Comparison of ENCODE assay signal across 10 cellular contexts in the genomic region with DNA sequence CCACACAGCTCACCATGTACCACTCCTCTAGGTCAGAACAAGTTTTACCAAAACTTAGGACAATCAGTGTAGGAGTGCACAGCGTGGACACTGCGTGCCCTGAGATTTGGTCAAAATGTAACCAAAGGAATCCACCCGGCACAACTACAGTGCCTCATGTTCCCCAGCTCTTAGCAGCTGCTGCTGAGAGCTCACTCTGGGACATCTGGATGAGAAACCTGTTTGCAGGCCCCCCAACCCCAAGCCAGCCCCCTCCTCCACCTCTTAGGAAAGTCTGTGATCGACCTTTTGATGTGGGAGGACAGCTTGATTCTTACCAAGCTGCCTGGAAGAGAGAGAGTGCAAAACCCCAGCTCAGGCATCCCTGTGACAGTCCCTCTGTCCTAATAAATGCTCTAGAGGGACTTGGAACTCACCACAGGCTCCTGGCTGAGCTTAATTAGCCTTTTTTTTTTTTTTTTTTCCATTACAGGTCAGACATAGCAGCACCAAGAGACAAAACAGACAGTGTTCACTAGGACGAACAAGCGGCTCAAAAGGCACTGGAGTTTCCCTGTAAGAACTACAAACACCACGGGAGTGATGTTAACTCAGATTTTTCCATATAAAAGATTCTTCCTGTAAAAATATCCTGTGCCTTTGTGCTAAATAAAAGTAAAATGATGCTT.
DNase-seq lines count a peak whose midpoint lies in the region; ATAC-seq, FAIRE-seq and TF ChIP-seq lines count a peak whose summit lies in the region.
"Had no signal": no experiment of that assay in that cellular context is flagged by ENCODE, and none has a peak within 500 bp of the region (broad histone marks: within the 10 kb centered on the region; RNA-seq: fewer than 3 reads in every experiment).

No MANE protein-coding gene starts in this region.

- intact Hi-C loops in activated naive CD4-positive, alpha-beta T cell treated with anti-CD3 and anti-CD28 coated beads for 36 hours (cut with micrococcal nuclease), result loop anchor here (10.0 kb wide), 1 partner anchor 325 kb away; no protein-coding TSS in a partner anchor
- intact Hi-C loops in endothelial cell of umbilical vein (cut with micrococcal nuclease), result no loop called here

- no peaks in the 10 kb centered on the region for H4K20me1 ChIP-seq in endothelial cell of umbilical vein (replicated peaks; ENCODE audit: control insufficient read depth, extremely low read depth, insufficient read depth, low read length)

- CTCF ChIA-PET in activated naive CD4-positive, alpha-beta T cell treated with anti-CD3 and anti-CD28 coated beads, Interleukin-2, amount 10 ng/mL, durations not matched to agents 7 days and 5 days (lab: Charles Lee), result interaction anchor here (0.7 to 1.5 kb wide), 3 partner anchors 27 to 331 kb away, joined by 3 to 5 read pairs (median 3); no protein-coding TSS in a partner anchor
- CTCF ChIA-PET in activated naive CD4-positive, alpha-beta T cell treated with anti-CD3 and anti-CD28 coated beads for 36 hours (lab: Charles Lee), result interaction anchor here (0.7 to 2.2 kb wide), 3 partner anchors 32 to 366 kb away, joined by 3 to 6 read pairs (median 5); a partner anchor contains a TSS
- CTCF ChIA-PET in endothelial cell of umbilical vein (lab: Charles Lee), result interaction anchor here (1.1 to 1.5 kb wide), 4 partner anchors 243 to 426 kb away, joined by 3 to 4 read pairs (median 3); no protein-coding TSS in a partner anchor

- H3K27ac Mint-ChIP-seq in activated naive CD4-positive, alpha-beta T cell treated with anti-CD3 and anti-CD28 coated beads, Interleukin-2, amount 10 ng/mL, durations not matched to agents 7 days and 5 days, result no peak overlapping the region
- H3K27ac Mint-ChIP-seq in activated naive CD4-positive, alpha-beta T cell treated with anti-CD3 and anti-CD28 coated beads for 36 hours, result no peak overlapping the region
- H3K27ac Mint-ChIP-seq: CD4-positive, CD25-positive, alpha-beta regulatory T cell; memory B cell had no signal

- H3K9me3 ChIP-seq in endothelial cell of umbilical vein (replicated peaks; ENCODE audit: control insufficient read depth, insufficient read depth, low read length) (no peaks in the 10 kb centered on the region), mucosa of rectum (ENCODE audit: control insufficient read depth in 2 of 2, low read length in 2 of 2) (no peaks in the 10 kb centered on the region)

- ATAC-seq in GM21717 (IDR thresholded peaks at IDR 0.05; ENCODE audit: unreplicated experiment), result no peak

- FAIRE-seq in endothelial cell of umbilical vein (lab: Jason Lieb, UNC) (no peak), urothelium cell line (lab: Jason Lieb, UNC) (peak; percentile 32), RCC 7860 (lab: Jason Lieb, UNC) (no peak)

- TF ChIP-seq POLR2A in endothelial cell of umbilical vein (IDR thresholded peaks at IDR 0.05; ENCODE audit: low read depth, low read length), result no peak

- H3K4me1 Mint-ChIP-seq in activated naive CD4-positive, alpha-beta T cell treated with anti-CD3 and anti-CD28 coated beads, Interleukin-2, amount 10 ng/mL, durations not matched to agents 7 days and 5 days, result peaks cover 11% of the 10 kb centered on the region
- peaks cover 7% of the 10 kb centered on the region for H3K4me1 Mint-ChIP-seq in activated naive CD4-positive, alpha-beta T cell treated with anti-CD3 and anti-CD28 coated beads for 36 hours (ENCODE audit: low read depth)

- no peak for TF ChIP-seq CTCF in endothelial cell of umbilical vein (IDR thresholded peaks at IDR 0.05; ENCODE audit: extremely low read depth in 1 of 2, insufficient read depth in 1 of 2, low read depth in 1 of 2, low read length in 2 of 2)

- H3K4me3 ChIP-seq in endothelial cell of umbilical vein (replicated peaks in 1 of 3; ENCODE audit: insufficient read depth in 1 of 3, low read depth in 1 of 3, low read length in 3 of 3) (no peak overlapping the region), mucosa of rectum (ENCODE audit: low read length in 2 of 2) (peak overlapping the region; percentile 86 to 88)

- DNase-seq in activated naive CD4-positive, alpha-beta T cell treated with anti-CD3 and anti-CD28 coated beads, Interleukin-2, amount 10 ng/mL, durations not matched to agents 7 days and 5 days, result no peak
- no peak for DNase-seq in activated naive CD4-positive, alpha-beta T cell treated with anti-CD3 and anti-CD28 coated beads for 36 hours
- DNase-seq in endothelial cell of umbilical vein (ENCODE audit: low read depth, low spot score), result no peak
- no peak for DNase-seq in urothelium cell line (ENCODE audit: low spot score)
- DNase-seq in RCC 7860 (ENCODE audit: low spot score), result no peak
- DNase-seq in activated CD4-positive, CD25-positive, alpha-beta regulatory T cell treated with anti-CD3 and anti-CD28 coated beads, Interleukin-2, amount 50 U/mL, for 72 hours, result no peak

- dilution Hi-C loops in endothelial cell of umbilical vein (cut with MboI; ENCODE audit: extremely low pct_ligation_motif_present, low sequenced_read_pairs), result no loop called here

- H3K9me1 ChIP-seq in endothelial cell of umbilical vein (replicated peaks; ENCODE audit: control insufficient read depth, extremely low read depth, insufficient read depth, low read length), result no peaks in the 10 kb centered on the region

- H3K4me1 ChIP-seq in endothelial cell of umbilical vein (ENCODE audit: control insufficient read depth, extremely low read depth, insufficient read depth, low read length) (peaks cover 15% of the 10 kb centered on the region), mucosa of rectum (ENCODE audit: control insufficient read depth in 2 of 2, insufficient read depth in 2 of 2, low read length in 2 of 2) (peaks cover 31 to 53% of the 10 kb centered on the region in 2 donors)

- no peaks in the 10 kb centered on the region for H3K27me3 ChIP-seq in endothelial cell of umbilical vein (ENCODE audit: control insufficient read depth in 2 of 2, insufficient read depth in 2 of 2, low read length in 2 of 2)
- H3K27me3 ChIP-seq in mucosa of rectum (ENCODE audit: control insufficient read depth in 2 of 2, insufficient read depth in 2 of 2, low read length in 2 of 2), result no peaks in the 10 kb centered on the region

- POLR2A ChIA-PET in endothelial cell of umbilical vein (lab: Charles Lee), result interaction anchor here (0.7 kb wide), 1 partner anchor 64 kb away, joined by 3 read pairs; no protein-coding TSS in a partner anchor

- peaks cover 44% of the 10 kb centered on the region for H3K27me3 Mint-ChIP-seq in activated naive CD4-positive, alpha-beta T cell treated with anti-CD3 and anti-CD28 coated beads, Interleukin-2, amount 10 ng/mL, durations not matched to agents 7 days and 5 days
- H3K27me3 Mint-ChIP-seq in activated naive CD4-positive, alpha-beta T cell treated with anti-CD3 and anti-CD28 coated beads for 36 hours (ENCODE audit: low read depth), result peaks cover 14% of the 10 kb centered on the region

- peak overlapping the region; percentile 57 for H3K4me3 Mint-ChIP-seq in activated naive CD4-positive, alpha-beta T cell treated with anti-CD3 and anti-CD28 coated beads, Interleukin-2, amount 10 ng/mL, durations not matched to agents 7 days and 5 days
- no peak overlapping the region for H3K4me3 Mint-ChIP-seq in activated naive CD4-positive, alpha-beta T cell treated with anti-CD3 and anti-CD28 coated beads for 36 hours

- no peak overlapping the region for H3K27ac ChIP-seq in endothelial cell of umbilical vein (ENCODE audit: insufficient read depth, low read depth, low read length)
- peak overlapping the region; percentile 85 to 88 for H3K27ac ChIP-seq in mucosa of rectum (ENCODE audit: low read depth in 2 of 2, low read length in 2 of 2)

- peak overlapping the region; percentile 20 for H3K4me2 ChIP-seq in endothelial cell of umbilical vein (ENCODE audit: insufficient read depth, low read length)

- no peak overlapping the region for H3K9ac ChIP-seq in endothelial cell of umbilical vein (replicated peaks; ENCODE audit: extremely low read depth, insufficient read depth, low read length)
- peak overlapping the region; percentile 92 to 95 for H3K9ac ChIP-seq in mucosa of rectum (ENCODE audit: low read depth in 1 of 2, low read length in 2 of 2)

- H3K9me3 Mint-ChIP-seq in activated naive CD4-positive, alpha-beta T cell treated with anti-CD3 and anti-CD28 coated beads, Interleukin-2, amount 10 ng/mL, durations not matched to agents 7 days and 5 days, result no peaks in the 10 kb centered on the region
- no peaks in the 10 kb centered on the region for H3K9me3 Mint-ChIP-seq in activated naive CD4-positive, alpha-beta T cell treated with anti-CD3 and anti-CD28 coated beads for 36 hours
- H3K9me3 Mint-ChIP-seq: CD4-positive, CD25-positive, alpha-beta regulatory T cell; memory B cell had no signal

- no peaks in the 10 kb centered on the region for H3K36me3 Mint-ChIP-seq in activated naive CD4-positive, alpha-beta T cell treated with anti-CD3 and anti-CD28 coated beads, Interleukin-2, amount 10 ng/mL, durations not matched to agents 7 days and 5 days
- H3K36me3 Mint-ChIP-seq in activated naive CD4-positive, alpha-beta T cell treated with anti-CD3 and anti-CD28 coated beads for 36 hours (ENCODE audit: low read depth), result no peaks in the 10 kb centered on the region
- H3K36me3 Mint-ChIP-seq: CD4-positive, CD25-positive, alpha-beta regulatory T cell; memory B cell had no signal

- no TSS peak for BruUV-seq in endothelial cell of umbilical vein (replicated peaks; lab: Mats Ljungman, UMichigan)

- H3K36me3 ChIP-seq in endothelial cell of umbilical vein (ENCODE audit: control insufficient read depth in 2 of 2, extremely low read depth in 1 of 2, insufficient read depth in 2 of 2, low read length in 2 of 2) (no peaks in the 10 kb centered on the region), mucosa of rectum (ENCODE audit: control insufficient read depth in 2 of 2, insufficient read depth in 2 of 2, low read length in 2 of 2) (no peaks in the 10 kb centered on the region)

- no peak overlapping the region for H2AFZ ChIP-seq in endothelial cell of umbilical vein (ENCODE audit: low read depth, low read length)

- H3K79me2 ChIP-seq in endothelial cell of umbilical vein (ENCODE audit: control insufficient read depth, insufficient read depth, low read length), result no peaks in the 10 kb centered on the region

TF ChIP-seq in endothelial cell of umbilical vein, 7 proteins besides CTCF, POLR2A, EP300 and RAD21:
- TF ChIP-seq GATA2 (IDR thresholded peaks at IDR 0.05; ENCODE audit: insufficient read depth, insufficient read length, low read depth, low read length) (no peak), JUN (IDR thresholded peaks at IDR 0.05; ENCODE audit: borderline replicate concordance, insufficient read depth, insufficient read length, low read depth) (no peak), POLR2AphosphoS5 (IDR thresholded peaks at IDR 0.05; ENCODE audit: insufficient read depth, low read depth, low read length) (no peak), MYC (IDR thresholded peaks at IDR 0.05; ENCODE audit: low read depth, low read length) (no peak), FOS (IDR thresholded peaks at IDR 0.05; ENCODE audit: borderline replicate concordance, insufficient read depth, low read length) (no peak), EZH2 (IDR thresholded peaks at IDR 0.05; ENCODE audit: borderline replicate concordance, low read depth, low read length, severe bottlenecking) (no peak)
- TF ChIP-seq, protein P1, sequence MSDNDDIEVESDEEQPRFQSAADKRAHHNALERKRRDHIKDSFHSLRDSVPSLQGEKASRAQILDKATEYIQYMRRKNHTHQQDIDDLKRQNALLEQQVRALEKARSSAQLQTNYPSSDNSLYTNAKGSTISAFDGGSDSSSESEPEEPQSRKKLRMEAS (IDR thresholded peaks at IDR 0.05; ENCODE audit: insufficient read depth, insufficient read length), result no peak

Comparison
In these comparisons a context has a peak if more than half of its experiments do, and no peak if none do; other contexts are left out.
1. H3K4me3 ChIP-seq: peak in mucosa of rectum (2 of 2); none in endothelial cell of umbilical vein (0 of 3).